9 cellular contexts compared by ENCODE assay signal in the genomic region with DNA sequence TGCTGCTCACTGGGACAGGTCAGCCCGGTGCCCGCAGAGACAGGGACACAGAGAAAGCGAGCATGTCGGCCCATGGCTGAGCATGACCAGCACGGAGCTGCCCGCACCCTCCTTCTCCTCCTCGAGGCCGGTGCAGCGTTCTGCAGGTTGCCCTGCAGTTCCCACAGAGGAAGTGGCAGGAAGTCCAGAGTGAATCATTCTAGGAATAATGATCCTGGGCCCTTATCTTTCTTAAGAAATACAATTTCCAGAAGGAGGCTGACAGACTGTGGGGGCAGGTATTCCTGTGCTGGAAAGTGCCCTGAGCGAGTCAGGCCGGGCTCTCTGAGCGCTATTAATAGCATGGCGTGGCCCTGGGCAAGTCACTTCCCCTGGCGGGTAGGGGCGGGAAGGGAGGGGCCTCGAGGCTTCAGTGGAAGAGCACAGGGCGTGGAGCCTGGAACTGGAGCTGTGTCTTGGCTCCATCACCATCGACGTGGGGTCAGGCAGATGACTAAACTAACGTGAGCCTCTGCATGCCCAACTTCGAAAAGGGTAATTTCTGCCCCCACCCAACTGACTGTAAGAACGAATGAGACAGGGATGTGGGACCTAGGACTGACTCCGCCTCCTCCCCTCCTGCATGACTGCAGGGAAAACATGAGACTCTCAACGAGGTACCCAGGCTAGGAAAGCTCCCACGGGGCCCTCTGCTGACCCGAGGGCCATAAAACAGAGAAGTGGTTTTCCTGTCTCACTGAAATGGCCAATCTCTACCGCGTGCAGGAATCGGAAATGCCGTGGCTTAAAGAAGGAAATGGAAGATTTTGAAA. TPM values are rescaled to one million over a fixed set of nuclear protein-coding genes. Genes with fewer than 3 reads are reported as not detected.
DNase-seq lines count a peak whose midpoint lies in the region; ATAC-seq and TF ChIP-seq lines count a peak whose summit lies in the region.
"Had no signal": no experiment of that assay in that cellular context is flagged by ENCODE, and none has a peak within 500 bp of the region (broad histone marks: within the 10 kb centered on the region; RNA-seq: fewer than 3 reads in every experiment).

No MANE protein-coding gene starts in this region.

- DNase-seq in COLO829 (ENCODE audit: low spot score) (peak; percentile 53), M059J (ENCODE audit: low read depth) (peak; percentile 80), natural killer cell (no peak), dedifferentiated amniotic fluid mesenchymal stem cell (ENCODE audit: extremely low spot score) (no peak)
- DNase-seq in activated CD4-positive, alpha-beta memory T cell treated with anti-CD3 and anti-CD28 coated beads for 36 hours, result peak; percentile 84

- no peak for TF ChIP-seq CTCF in natural killer cell (IDR thresholded peaks at IDR 0.05)

- POLR2A ChIA-PET in activated CD4-positive, alpha-beta memory T cell treated with anti-CD3 and anti-CD28 coated beads for 36 hours (lab: Charles Lee), result interaction anchor here (0.6 to 1.4 kb wide), 2 partner anchors 10 to 68 kb away, joined by 3 to 4 read pairs; a partner anchor contains a TSS

- H3K4me1 Mint-ChIP-seq in activated CD4-positive, alpha-beta memory T cell treated with anti-CD3 and anti-CD28 coated beads for 36 hours (ENCODE audit: low read depth), result peaks cover 69% of the 10 kb centered on the region
- peaks cover 10 to 16% of the 10 kb centered on the region in 2 donors for H3K4me1 Mint-ChIP-seq in natural killer cell

- H3K27ac Mint-ChIP-seq in activated CD4-positive, alpha-beta memory T cell treated with anti-CD3 and anti-CD28 coated beads for 36 hours, result peak overlapping the region; percentile 95
- H3K27ac Mint-ChIP-seq in natural killer cell, result peak overlapping the region; percentile 78 to 90

- peaks cover 0 to 21% of the 10 kb centered on the region in 2 donors for H3K36me3 ChIP-seq in esophagus (ENCODE audit: control insufficient read depth in 2 of 2, insufficient read depth in 2 of 2, low read length in 1 of 2)
- H3K36me3 ChIP-seq in thymus (ENCODE audit: control insufficient read depth, insufficient read depth), result peaks cover 11% of the 10 kb centered on the region

- H3K27me3 Mint-ChIP-seq in activated CD4-positive, alpha-beta memory T cell treated with anti-CD3 and anti-CD28 coated beads for 36 hours, result no peaks in the 10 kb centered on the region
- H3K27me3 Mint-ChIP-seq in natural killer cell (ENCODE audit: low read depth in 2 of 2), result no peaks in the 10 kb centered on the region

- H3K4me3 Mint-ChIP-seq in activated CD4-positive, alpha-beta memory T cell treated with anti-CD3 and anti-CD28 coated beads for 36 hours, result peak overlapping the region; percentile 66
- peak overlapping the region; percentile 78 for H3K4me3 Mint-ChIP-seq in natural killer cell

- H3K9me3 ChIP-seq in esophagus (ENCODE audit: control insufficient read depth in 2 of 2, insufficient read depth in 1 of 2, low read depth in 1 of 2, low read length in 1 of 2), result no peaks in the 10 kb centered on the region
- H3K9me3 ChIP-seq in thymus (ENCODE audit: control insufficient read depth), result no peaks in the 10 kb centered on the region

- H3K27ac ChIP-seq in esophagus (ENCODE audit: low read depth in 2 of 2, low read length in 1 of 2), result peak overlapping the region; percentile 31 to 73
- peak overlapping the region; percentile 25 for H3K27ac ChIP-seq in thymus (ENCODE audit: low read depth)

- H3K9me3 Mint-ChIP-seq in activated CD4-positive, alpha-beta memory T cell treated with anti-CD3 and anti-CD28 coated beads for 36 hours, result no peaks in the 10 kb centered on the region
- H3K9me3 Mint-ChIP-seq in natural killer cell, result no peaks in the 10 kb centered on the region

- 44 to 45% methylated on average over 29 to 30 of the region's 30 CpGs for WGBS in esophagus, 2 donors
- WGBS in thymus, result 42% methylated on average over 30 of the region's 30 CpGs

- intact Hi-C loops in activated CD4-positive, alpha-beta memory T cell treated with anti-CD3 and anti-CD28 coated beads for 36 hours (cut with micrococcal nuclease), result loop anchor here (1.0 to 5.0 kb wide), 3 partner anchors 8 to 121 kb away; a partner anchor contains a TSS
- intact Hi-C loops in natural killer cell (cut with micrococcal nuclease), result no loop called here

- H3K36me3 Mint-ChIP-seq in activated CD4-positive, alpha-beta memory T cell treated with anti-CD3 and anti-CD28 coated beads for 36 hours, result peaks cover 8% of the 10 kb centered on the region
- H3K36me3 Mint-ChIP-seq in natural killer cell, result no peaks in the 10 kb centered on the region

- CTCF ChIA-PET in activated CD4-positive, alpha-beta memory T cell treated with anti-CD3 and anti-CD28 coated beads for 36 hours (lab: Charles Lee), result interaction anchor here (0.5 kb wide), 1 partner anchor 462 kb away, joined by 3 read pairs; no protein-coding TSS in a partner anchor

- H3K4me1 ChIP-seq in esophagus (ENCODE audit: control insufficient read depth in 2 of 2, insufficient read depth in 2 of 2, low read length in 1 of 2) (peaks cover 18 to 25% of the 10 kb centered on the region in 2 donors), thymus (ENCODE audit: control insufficient read depth, insufficient read depth, low read length) (peaks cover under 1% of the 10 kb centered on the region)

- ATAC-seq in natural killer cell (peak; percentile 65 to 79 (median 70)), GM18519 (IDR thresholded peaks at IDR 0.05; ENCODE audit: low FRiP score, unreplicated experiment) (no peak)

- H3K27me3 ChIP-seq in esophagus (ENCODE audit: control insufficient read depth in 1 of 2, insufficient read depth in 2 of 2, low read length in 2 of 2) (no peaks in the 10 kb centered on the region), thymus (ENCODE audit: control insufficient read depth, insufficient read depth) (no peaks in the 10 kb centered on the region)

- H3K4me3 ChIP-seq in esophagus (ENCODE audit: low read depth in 1 of 2, low read length in 2 of 2) (no peak overlapping the region), thymus (ENCODE audit: low read length) (no peak overlapping the region)

RNA-seq across cellular contexts. Expression of a gene that starts 9.8 kb away (rescaled TPM):
- not detected in 2 replicates for total RNA-seq in M059J (2014; rRNA removed; shearing (Covaris generic))
- 10 to 100 TPM; 14.8 to 15.5 TPM for total RNA-seq in activated CD4-positive, alpha-beta memory T cell treated with anti-CD3 and anti-CD28 coated beads for 36 hours
- polyA plus RNA-seq in esophagus (1 to 10 TPM; 3.4 to 6.2 TPM), thymus (29.3 TPM)
- total RNA-seq in natural killer cell, result 10 to 100 TPM in 1 of 3 donors, 1 to 10 TPM in 2; 3.3 to 14.1 (median 7.8) TPM
- polyA plus RNA-seq: neural cell had no signal

RNA-seq across cellular contexts. Expression of a gene that starts 50.1 kb away (rescaled TPM):
- 15.1 and 16.6 TPM in 2 replicates for total RNA-seq in M059J (2014; rRNA removed; shearing (Covaris generic))
- 10 to 100 TPM; 62.6 to 63.2 TPM for total RNA-seq in activated CD4-positive, alpha-beta memory T cell treated with anti-CD3 and anti-CD28 coated beads for 36 hours
- polyA plus RNA-seq in esophagus, result 10 to 100 TPM; 32.6 to 60.8 TPM
- 10 to 100 TPM; 45.5 to 50.0 (median 46.5) TPM for total RNA-seq in natural killer cell
- polyA plus RNA-seq in thymus, result 97.4 TPM

RNA-seq across cellular contexts. Expression of a gene that starts 54.5 kb away (rescaled TPM):
- not detected in 2 replicates for total RNA-seq in M059J (2014; rRNA removed; shearing (Covaris generic))
- total RNA-seq in activated CD4-positive, alpha-beta memory T cell treated with anti-CD3 and anti-CD28 coated beads for 36 hours, result not detected
- not detected for polyA plus RNA-seq in esophagus
- total RNA-seq in natural killer cell, result under 1 TPM in 1 of 3 donors, not detected in 2; 0.31 TPM
- 0.05 TPM for polyA plus RNA-seq in thymus
- polyA plus RNA-seq: neural cell had no signal

Comparison
In these comparisons a context has a peak if more than half of its experiments do, and no peak if none do; other contexts are left out.
1. DNase-seq: peak in COLO829 (single experiment), M059J (single experiment) and activated CD4-positive, alpha-beta memory T cell treated with anti-CD3 and anti-CD28 coated beads for 36 hours (single experiment); none in natural killer cell (single experiment) and dedifferentiated amniotic fluid mesenchymal stem cell (single experiment).